In the genomic region with DNA sequence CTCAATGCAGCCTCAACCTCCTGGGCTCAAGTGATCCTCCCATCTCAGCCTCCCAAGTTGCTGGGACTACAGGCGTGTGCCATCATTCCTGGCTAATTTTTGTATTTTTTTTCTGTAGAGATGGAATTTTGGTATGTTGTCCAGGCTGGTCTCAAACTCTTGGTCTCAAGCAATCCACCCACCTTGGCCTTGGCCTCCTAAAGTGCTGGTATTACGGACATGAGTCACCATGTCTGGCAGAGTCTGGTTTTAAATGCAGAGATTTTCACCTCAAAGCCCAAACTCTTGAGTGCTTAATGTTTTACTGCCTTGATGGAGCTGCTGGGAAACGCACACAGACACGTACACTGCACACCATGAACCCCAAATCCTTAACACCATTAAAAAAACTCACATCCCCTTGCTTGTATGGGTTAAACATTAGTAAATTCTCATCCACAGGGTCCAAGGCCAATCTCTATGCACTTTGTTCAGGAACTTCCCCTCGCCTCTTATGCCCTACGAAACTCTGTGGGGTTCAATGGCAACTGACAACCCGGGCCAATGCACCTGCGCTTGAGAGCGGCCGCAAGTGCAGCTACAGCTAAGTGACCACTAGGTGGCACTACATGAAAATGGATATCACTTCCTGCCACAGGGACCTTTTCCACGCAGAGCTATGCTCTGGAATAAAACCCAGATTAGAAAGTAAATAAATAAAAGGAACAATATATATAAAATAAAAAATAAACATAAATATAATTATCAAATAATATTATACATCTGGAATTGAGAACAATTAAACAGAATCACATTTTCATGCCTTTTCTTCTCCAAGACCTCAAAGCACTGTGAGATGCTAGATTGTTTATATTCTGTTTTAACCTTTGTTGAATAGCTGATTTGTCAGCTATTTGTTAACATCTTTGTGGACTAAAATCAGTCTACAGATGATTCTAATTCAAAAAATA, we compare ENCODE assay signal across 8 cellular contexts.
DNase-seq lines count a peak whose midpoint lies in the region; ATAC-seq and TF ChIP-seq lines count a peak whose summit lies in the region.

No MANE protein-coding gene starts in this region.

- no peaks in the 10 kb centered on the region for H3K27me3 ChIP-seq in brain microvascular endothelial cell (replicated peaks)

- DNase-seq in GM13977 (ENCODE audit: low spot score) (peak; percentile 70), NCI-H1436 treated with DMSO at 0.1 percent for 48 hours (lab: John Stamatoyannopoulos, UW) (peak; percentile 3), UCSD-AML1 (lab: John Stamatoyannopoulos, UW; ENCODE audit: unreplicated experiment) (peak; percentile 53), brain microvascular endothelial cell (peak; percentile 55), iris pigment epithelial cell (ENCODE audit: low read depth) (peak; percentile 69)
- DNase-seq in stimulated activated CD4-positive, alpha-beta T cell treated with anti-CD3 and anti-CD28 coated beads, Interleukin-1b, Interleukin-23, amount 100 ng/mL, for 24 hours (ENCODE audit: low read depth in 4 of 4, low spot score in 1 of 4): peak; percentile 34 to 44 (median 38)

- in situ Hi-C loops in GM13977 (cut with MboI; ENCODE audit: low pct_unique_long_range_greater_than_20kb, low sequenced_read_pairs, unreplicated experiment): loop anchor here (5.0 to 10.0 kb wide), 2 partner anchors 76 to 224 kb away; no protein-coding TSS in a partner anchor
- in situ Hi-C loops in brain microvascular endothelial cell (cut with HindIII; ENCODE audit: low pct_ligation_motif_present, low sequenced_read_pairs): no loop called here

- peak overlapping the region; percentile 54 for H3K27ac ChIP-seq in 22Rv1
- no peak overlapping the region for H3K27ac ChIP-seq in brain microvascular endothelial cell

- TF ChIP-seq CTCF in 22Rv1 (IDR thresholded peaks at IDR 0.05) (peak; percentile 81), GM13977 (IDR thresholded peaks at IDR 0.05; ENCODE audit: extremely low read depth, insufficient read depth, missing control alignments) (peak; percentile 90), brain microvascular endothelial cell (IDR thresholded peaks at IDR 0.05; ENCODE audit: low read depth, low read length, missing control alignments) (peak; percentile 93)

- H3K36me3 ChIP-seq in brain microvascular endothelial cell (replicated peaks): no peaks in the 10 kb centered on the region

- no peak overlapping the region for H3K4me3 ChIP-seq in brain microvascular endothelial cell (ENCODE audit: low read depth, low read length)

- peak; percentile 89 for ATAC-seq in HG02870 (IDR thresholded peaks at IDR 0.05; ENCODE audit: unreplicated experiment)

Comparison
In these comparisons a context has a peak if more than half of its experiments do, and no peak if none do; other contexts are left out.
1. DNase-seq: peak in every context shown above with its lines; median percentile 70 in GM13977; 69 in iris pigment epithelial cell; 55 in brain microvascular endothelial cell; 53 in UCSD-AML1; 38 in stimulated activated CD4-positive, alpha-beta T cell treated with anti-CD3 and anti-CD28 coated beads, Interleukin-1b, Interleukin-23, amount 100 ng/mL, for 24 hours; 3 in NCI-H1436 treated with DMSO at 0.1 percent for 48 hours.